1 cellular context compared by ENCODE assay signal in genomic region chr3:65953881-65954733, GRCh38.
TF ChIP-seq lines count a peak whose summit lies in the region.

No MANE protein-coding gene starts in this region.

TF ChIP-seq in HepG2, 621 proteins besides CTCF, POLR2A, EP300 and RAD21 (continued from another document and continues in another):
- no peak for TF ChIP-seq ZNF350 (CRISPR knock-in tag; IDR thresholded peaks at IDR 0.05; ENCODE audit: borderline replicate concordance, low read depth)
- TF ChIP-seq, protein P1, sequence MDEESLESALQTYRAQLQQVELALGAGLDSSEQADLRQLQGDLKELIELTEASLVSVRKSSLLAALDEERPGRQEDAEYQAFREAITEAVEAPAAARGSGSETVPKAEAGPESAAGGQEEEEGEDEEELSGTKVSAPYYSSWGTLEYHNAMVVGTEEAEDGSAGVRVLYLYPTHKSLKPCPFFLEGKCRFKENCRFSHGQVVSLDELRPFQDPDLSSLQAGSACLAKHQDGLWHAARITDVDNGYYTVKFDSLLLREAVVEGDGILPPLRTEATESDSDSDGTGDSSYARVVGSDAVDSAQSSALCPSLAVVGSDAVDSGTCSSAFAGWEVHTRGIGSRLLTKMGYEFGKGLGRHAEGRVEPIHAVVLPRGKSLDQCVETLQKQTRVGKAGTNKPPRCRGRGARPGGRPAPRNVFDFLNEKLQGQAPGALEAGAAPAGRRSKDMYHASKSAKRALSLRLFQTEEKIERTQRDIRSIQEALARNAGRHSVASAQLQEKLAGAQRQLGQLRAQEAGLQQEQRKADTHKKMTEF (CRISPR knock-in tag; IDR thresholded peaks at IDR 0.05) = 0 out of 2 replicates have a peak, but pooled peaks have one; percentile 24
- no peak for TF ChIP-seq ZNF619 (CRISPR knock-in tag; IDR thresholded peaks at IDR 0.05)
- no peak for TF ChIP-seq ZNF121 (CRISPR knock-in tag; IDR thresholded peaks at IDR 0.05)
- TF ChIP-seq ZNF326 (CRISPR knock-in tag; IDR thresholded peaks at IDR 0.05; ENCODE audit: borderline replicate concordance) = no peak
- no peak for TF ChIP-seq ZNF430 (CRISPR knock-in tag; IDR thresholded peaks at IDR 0.05)
- no peak for TF ChIP-seq RNF219 (CRISPR knock-in tag; IDR thresholded peaks at IDR 0.05)
- TF ChIP-seq NR1H2 (CRISPR knock-in tag; IDR thresholded peaks at IDR 0.05; ENCODE audit: borderline replicate concordance, low read depth) = no peak
- no peak for TF ChIP-seq MZF1 (CRISPR knock-in tag; IDR thresholded peaks at IDR 0.05; ENCODE audit: borderline replicate concordance)
- TF ChIP-seq, protein P2, sequence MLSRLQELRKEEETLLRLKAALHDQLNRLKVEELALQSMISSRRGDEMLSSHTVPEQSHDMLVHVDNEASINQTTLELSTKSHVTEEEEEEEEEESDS (CRISPR knock-in tag; IDR thresholded peaks at IDR 0.05; ENCODE audit: borderline replicate concordance) = no peak
- TF ChIP-seq MBNL3 (CRISPR knock-in tag; conservative IDR thresholded peaks at IDR 0.05) = no peak
- TF ChIP-seq ARNT (IDR thresholded peaks at IDR 0.05) = no peak
- TF ChIP-seq ZNF639 (CRISPR knock-in tag; conservative IDR thresholded peaks at IDR 0.05) = no peak
- TF ChIP-seq, protein P3, sequence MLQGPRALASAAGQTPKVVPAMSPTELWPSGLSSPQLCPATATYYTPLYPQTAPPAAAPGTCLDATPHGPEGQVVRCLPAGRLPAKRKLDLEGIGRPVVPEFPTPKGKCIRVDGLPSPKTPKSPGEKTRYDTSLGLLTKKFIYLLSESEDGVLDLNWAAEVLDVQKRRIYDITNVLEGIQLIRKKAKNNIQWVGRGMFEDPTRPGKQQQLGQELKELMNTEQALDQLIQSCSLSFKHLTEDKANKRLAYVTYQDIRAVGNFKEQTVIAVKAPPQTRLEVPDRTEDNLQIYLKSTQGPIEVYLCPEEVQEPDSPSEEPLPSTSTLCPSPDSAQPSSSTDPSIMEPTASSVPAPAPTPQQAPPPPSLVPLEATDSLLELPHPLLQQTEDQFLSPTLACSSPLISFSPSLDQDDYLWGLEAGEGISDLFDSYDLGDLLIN (CRISPR knock-in tag; IDR thresholded peaks at IDR 0.05; ENCODE audit: borderline replicate concordance) = no peak
- peak; percentile 49; the same call in 1 of the 2 replicates for TF ChIP-seq POLR2G (IDR thresholded peaks at IDR 0.05; ENCODE audit: low read depth, low read length)
- no peak for TF ChIP-seq BATF2 (CRISPR knock-in tag; IDR thresholded peaks at IDR 0.05)
- peak; percentile 46; the same call in 1 of the 2 replicates for TF ChIP-seq ZNF788 (CRISPR knock-in tag; IDR thresholded peaks at IDR 0.05; ENCODE audit: borderline replicate concordance)
- TF ChIP-seq SOX13 (IDR thresholded peaks at IDR 0.05) = no peak
- peak in 1 of 2 experiments; percentile 45; a peak in 1 of 4 replicates for TF ChIP-seq SOX13 (CRISPR knock-in tag; conservative IDR thresholded peaks at IDR 0.05 in 1 of 2, IDR thresholded peaks at IDR 0.05 in 1 of 2)
- no peak for TF ChIP-seq ATAD3A (CRISPR knock-in tag; IDR thresholded peaks at IDR 0.05)
- no peak for TF ChIP-seq ATF7-NPFF (CRISPR knock-in tag; IDR thresholded peaks at IDR 0.05; ENCODE audit: low read depth)
- TF ChIP-seq, protein P4, sequence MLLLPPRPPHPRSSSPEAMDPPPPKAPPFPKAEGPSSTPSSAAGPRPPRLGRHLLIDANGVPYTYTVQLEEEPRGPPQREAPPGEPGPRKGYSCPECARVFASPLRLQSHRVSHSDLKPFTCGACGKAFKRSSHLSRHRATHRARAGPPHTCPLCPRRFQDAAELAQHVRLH (CRISPR knock-in tag; IDR thresholded peaks at IDR 0.05; ENCODE audit: borderline replicate concordance, low read depth) = no peak
- TF ChIP-seq MAF1 (CRISPR knock-in tag; IDR thresholded peaks at IDR 0.05; ENCODE audit: borderline replicate concordance) = no peak
- TF ChIP-seq ZBTB21 (CRISPR knock-in tag; IDR thresholded peaks at IDR 0.05) = peak; percentile 91
- TF ChIP-seq NFE2 (CRISPR knock-in tag; IDR thresholded peaks at IDR 0.05) = no peak
- peak; percentile 52 for TF ChIP-seq ZFX (CRISPR knock-in tag; IDR thresholded peaks at IDR 0.05; ENCODE audit: low read depth)
- no peak for TF ChIP-seq IKZF1 (IDR thresholded peaks at IDR 0.05)
- TF ChIP-seq PHF8 (CRISPR knock-in tag; IDR thresholded peaks at IDR 0.05) = no peak
- TF ChIP-seq GRHL1 (CRISPR knock-in tag; conservative IDR thresholded peaks at IDR 0.05) = no peak
- no peak for TF ChIP-seq SMARCE1 (IDR thresholded peaks at IDR 0.05; ENCODE audit: borderline replicate concordance)
- TF ChIP-seq ZNF143 (CRISPR knock-in tag; IDR thresholded peaks at IDR 0.05) = no peak
- TF ChIP-seq FOSL1 (CRISPR knock-in tag; IDR thresholded peaks at IDR 0.05; ENCODE audit: borderline replicate concordance) = no peak
- peak; percentile 59; the same call in 1 of the 2 replicates for TF ChIP-seq ZNF292 (CRISPR knock-in tag; IDR thresholded peaks at IDR 0.05; ENCODE audit: borderline replicate concordance, low read depth)
- TF ChIP-seq MLLT10 (CRISPR knock-in tag; IDR thresholded peaks at IDR 0.05) = no peak
- peak; percentile 20; the same call in 1 of the 2 replicates for TF ChIP-seq MIXL1 (CRISPR knock-in tag; IDR thresholded peaks at IDR 0.05)
- TF ChIP-seq CCDC6 (CRISPR knock-in tag; IDR thresholded peaks at IDR 0.05) = no peak
- peak; percentile 78 for TF ChIP-seq GFI1 (CRISPR knock-in tag; IDR thresholded peaks at IDR 0.05; ENCODE audit: borderline replicate concordance)
- no peak for TF ChIP-seq ZNF703 (CRISPR knock-in tag; IDR thresholded peaks at IDR 0.05; ENCODE audit: borderline replicate concordance)
- TF ChIP-seq RFXANK (CRISPR knock-in tag; IDR thresholded peaks at IDR 0.05) = no peak
- TF ChIP-seq KDM2A (CRISPR knock-in tag; IDR thresholded peaks at IDR 0.05; ENCODE audit: borderline replicate concordance, low read depth) = peak; percentile 17; the same call in 1 of the 2 replicates
- no peak for TF ChIP-seq ZNF83 (CRISPR knock-in tag; IDR thresholded peaks at IDR 0.05; ENCODE audit: borderline replicate concordance)
- no peak for TF ChIP-seq ARID3A (IDR thresholded peaks at IDR 0.05; ENCODE audit: low read depth, low read length)
- no peak for TF ChIP-seq ZNF234 (CRISPR knock-in tag; conservative IDR thresholded peaks at IDR 0.05)
- no peak for TF ChIP-seq HNRNPUL1 (IDR thresholded peaks at IDR 0.05; ENCODE audit: low read depth, low read length)
- TF ChIP-seq THAP8 (CRISPR knock-in tag; IDR thresholded peaks at IDR 0.05; ENCODE audit: borderline replicate concordance) = no peak
- TF ChIP-seq XBP1 (CRISPR knock-in tag; IDR thresholded peaks at IDR 0.05) = no peak
- TF ChIP-seq MTA3 (CRISPR knock-in tag; IDR thresholded peaks at IDR 0.05) = no peak
- TF ChIP-seq, protein P5, sequence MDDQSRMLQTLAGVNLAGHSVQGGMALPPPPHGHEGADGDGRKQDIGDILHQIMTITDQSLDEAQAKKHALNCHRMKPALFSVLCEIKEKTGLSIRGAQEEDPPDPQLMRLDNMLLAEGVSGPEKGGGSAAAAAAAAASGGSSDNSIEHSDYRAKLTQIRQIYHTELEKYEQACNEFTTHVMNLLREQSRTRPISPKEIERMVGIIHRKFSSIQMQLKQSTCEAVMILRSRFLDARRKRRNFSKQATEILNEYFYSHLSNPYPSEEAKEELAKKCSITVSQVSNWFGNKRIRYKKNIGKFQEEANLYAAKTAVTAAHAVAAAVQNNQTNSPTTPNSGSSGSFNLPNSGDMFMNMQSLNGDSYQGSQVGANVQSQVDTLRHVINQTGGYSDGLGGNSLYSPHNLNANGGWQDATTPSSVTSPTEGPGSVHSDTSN (CRISPR knock-in tag; IDR thresholded peaks at IDR 0.05; ENCODE audit: borderline replicate concordance) = no peak
- TF ChIP-seq ZFP36 (IDR thresholded peaks at IDR 0.05; ENCODE audit: borderline replicate concordance, low read depth, low read length, partially characterized antibody) = no peak
- TF ChIP-seq HNF1B (CRISPR knock-in tag; IDR thresholded peaks at IDR 0.05) = peak; percentile 90
- no peak for TF ChIP-seq TEF (CRISPR knock-in tag; IDR thresholded peaks at IDR 0.05)
- TF ChIP-seq, protein P6, sequence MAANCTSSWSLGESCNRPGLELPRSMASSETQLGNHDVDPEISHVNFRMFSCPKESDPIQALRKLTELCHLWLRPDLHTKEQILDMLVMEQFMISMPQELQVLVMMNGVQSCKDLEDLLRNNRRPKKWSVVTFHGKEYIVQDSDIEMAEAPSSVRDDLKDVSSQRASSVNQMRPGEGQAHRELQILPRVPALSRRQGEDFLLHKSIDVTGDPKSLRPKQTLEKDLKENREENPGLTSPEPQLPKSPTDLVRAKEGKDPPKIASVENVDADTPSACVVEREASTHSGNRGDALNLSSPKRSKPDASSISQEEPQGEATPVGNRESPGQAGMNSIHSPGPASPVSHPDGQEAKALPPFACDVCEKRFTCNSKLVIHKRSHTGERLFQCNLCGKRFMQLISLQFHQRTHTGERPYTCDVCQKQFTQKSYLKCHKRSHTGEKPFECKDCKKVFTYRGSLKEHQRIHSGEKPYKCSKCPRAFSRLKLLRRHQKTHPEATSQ (CRISPR knock-in tag; IDR thresholded peaks at IDR 0.05; ENCODE audit: borderline replicate concordance) = no peak
